Comparison of ENCODE assay signal across 1 cellular context in the genomic region with DNA sequence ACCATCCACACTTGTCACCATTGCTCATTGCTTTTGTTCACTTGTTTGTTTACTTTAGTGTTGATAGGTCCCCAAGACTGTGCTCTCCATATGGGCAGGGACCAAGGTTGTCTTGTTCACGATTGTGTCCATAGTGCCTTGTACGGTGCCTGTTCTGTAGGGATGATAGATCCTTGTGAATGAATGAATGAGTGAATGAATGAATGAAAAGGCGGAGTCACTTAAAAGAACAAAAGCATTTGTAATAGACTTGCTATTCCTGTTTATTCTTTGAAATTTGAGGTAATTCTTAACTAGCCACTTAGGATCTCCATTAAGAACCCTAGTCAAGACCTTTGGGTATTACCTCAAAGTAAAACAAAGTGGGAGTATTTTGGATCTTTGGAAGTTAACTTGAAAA.
TF ChIP-seq lines count a peak whose summit lies in the region.

No MANE protein-coding gene starts in this region.

TF ChIP-seq in K562, 482 proteins besides CTCF, POLR2A, EP300 and RAD21:
- TF ChIP-seq ZNF24 (IDR thresholded peaks at IDR 0.05) (peak; percentile 91), LEF1 (IDR thresholded peaks at IDR 0.05) (no peak)
